Comparison of ENCODE assay signal across 1 cellular context in the genomic region with DNA sequence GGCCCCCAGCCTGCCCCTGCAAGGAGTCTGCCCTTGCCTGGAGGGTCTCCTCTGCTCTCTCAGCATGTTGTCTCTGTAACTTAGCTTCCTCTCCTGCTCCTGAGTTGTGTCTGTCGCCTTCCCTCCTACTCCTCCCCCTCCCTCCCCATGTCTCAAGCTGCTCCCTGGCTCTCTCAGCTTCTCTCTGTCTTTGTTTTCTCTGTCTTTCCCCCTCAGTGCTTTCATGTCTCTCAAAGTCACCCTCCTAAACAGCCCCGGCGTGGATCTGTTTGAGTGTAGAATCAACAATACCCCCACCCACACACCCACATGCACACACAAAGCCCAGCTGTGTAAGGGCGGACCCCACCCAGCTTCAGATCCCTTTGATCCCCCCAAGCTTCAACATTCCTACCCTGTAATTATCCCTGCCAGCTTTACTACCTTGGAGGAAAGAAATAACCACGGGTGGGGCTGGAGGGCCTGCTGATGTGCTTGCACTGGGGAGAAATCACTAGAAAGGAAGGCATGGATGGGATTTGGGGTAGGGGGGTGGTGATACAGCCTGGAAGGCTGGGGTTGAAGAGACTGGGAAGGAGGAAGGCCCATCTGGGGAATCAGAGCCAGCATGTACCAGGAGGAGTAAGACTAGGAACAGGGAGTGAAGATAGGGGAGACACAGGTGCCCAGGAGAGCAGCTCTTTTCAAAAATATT.
A peak's percentile ranks its signal among the peaks of the same experiment; 100 is the strongest.
TF ChIP-seq lines count a peak whose summit lies in the region.

No MANE protein-coding gene starts in this region.

TF ChIP-seq in HEK293, 187 proteins besides CTCF, POLR2A, EP300 and RAD21 (continued from another document):
- TF ChIP-seq ZNF529 (tag by site-specific recombination; IDR thresholded peaks at IDR 0.05; ENCODE audit: insufficient replicate concordance) (no peak), ZNF175 (tag by site-specific recombination; IDR thresholded peaks at IDR 0.05) (no peak), SP7 (tag by site-specific recombination; IDR thresholded peaks at IDR 0.05) (peak; percentile 99), ZNF394 (tag by site-specific recombination; IDR thresholded peaks at IDR 0.05; ENCODE audit: borderline replicate concordance) (peak; percentile 100), ZNF792 (tag by site-specific recombination; IDR thresholded peaks at IDR 0.05) (no peak), GLIS1 (tag by site-specific recombination; IDR thresholded peaks at IDR 0.05) (peak; percentile 91), KLF7 (tag by site-specific recombination; IDR thresholded peaks at IDR 0.05; ENCODE audit: borderline replicate concordance) (0 out of 2 replicates have a peak, but pooled peaks have one; percentile 37), BCL11B (tag by site-specific recombination; IDR thresholded peaks at IDR 0.05; ENCODE audit: low read depth) (0 out of 2 replicates have a peak, but pooled peaks have one; percentile 7), ZIC2 (tag by site-specific recombination; IDR thresholded peaks at IDR 0.05) (peak; percentile 99), ZNF501 (tag by site-specific recombination; IDR thresholded peaks at IDR 0.05) (no peak), ZNF121 (tag by site-specific recombination; IDR thresholded peaks at IDR 0.05) (no peak), BCL11A (tag by site-specific recombination; IDR thresholded peaks at IDR 0.05; ENCODE audit: low read depth) (no peak), ZBTB17 (tag by site-specific recombination; IDR thresholded peaks at IDR 0.05) (peak; percentile 48), ZNF184 (tag by site-specific recombination; IDR thresholded peaks at IDR 0.05) (no peak), PRDM1 (tag by site-specific recombination; IDR thresholded peaks at IDR 0.05) (peak; percentile 89), ZNF768 (tag by site-specific recombination; IDR thresholded peaks at IDR 0.05) (no peak), ZNF600 (tag by site-specific recombination; IDR thresholded peaks at IDR 0.05) (peak; percentile 39; the same call in 1 of the 2 replicates), KLF1 (tag by site-specific recombination; IDR thresholded peaks at IDR 0.05) (peak; percentile 100)
- TF ChIP-seq, protein P1, sequence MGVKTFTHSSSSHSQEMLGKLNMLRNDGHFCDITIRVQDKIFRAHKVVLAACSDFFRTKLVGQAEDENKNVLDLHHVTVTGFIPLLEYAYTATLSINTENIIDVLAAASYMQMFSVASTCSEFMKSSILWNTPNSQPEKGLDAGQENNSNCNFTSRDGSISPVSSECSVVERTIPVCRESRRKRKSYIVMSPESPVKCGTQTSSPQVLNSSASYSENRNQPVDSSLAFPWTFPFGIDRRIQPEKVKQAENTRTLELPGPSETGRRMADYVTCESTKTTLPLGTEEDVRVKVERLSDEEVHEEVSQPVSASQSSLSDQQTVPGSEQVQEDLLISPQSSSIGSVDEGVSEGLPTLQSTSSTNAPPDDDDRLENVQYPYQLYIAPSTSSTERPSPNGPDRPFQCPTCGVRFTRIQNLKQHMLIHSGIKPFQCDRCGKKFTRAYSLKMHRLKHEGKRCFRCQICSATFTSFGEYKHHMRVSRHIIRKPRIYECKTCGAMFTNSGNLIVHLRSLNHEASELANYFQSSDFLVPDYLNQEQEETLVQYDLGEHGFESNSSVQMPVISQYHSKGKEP (tag by site-specific recombination; IDR thresholded peaks at IDR 0.05) = no peak
- TF ChIP-seq, protein P2, sequence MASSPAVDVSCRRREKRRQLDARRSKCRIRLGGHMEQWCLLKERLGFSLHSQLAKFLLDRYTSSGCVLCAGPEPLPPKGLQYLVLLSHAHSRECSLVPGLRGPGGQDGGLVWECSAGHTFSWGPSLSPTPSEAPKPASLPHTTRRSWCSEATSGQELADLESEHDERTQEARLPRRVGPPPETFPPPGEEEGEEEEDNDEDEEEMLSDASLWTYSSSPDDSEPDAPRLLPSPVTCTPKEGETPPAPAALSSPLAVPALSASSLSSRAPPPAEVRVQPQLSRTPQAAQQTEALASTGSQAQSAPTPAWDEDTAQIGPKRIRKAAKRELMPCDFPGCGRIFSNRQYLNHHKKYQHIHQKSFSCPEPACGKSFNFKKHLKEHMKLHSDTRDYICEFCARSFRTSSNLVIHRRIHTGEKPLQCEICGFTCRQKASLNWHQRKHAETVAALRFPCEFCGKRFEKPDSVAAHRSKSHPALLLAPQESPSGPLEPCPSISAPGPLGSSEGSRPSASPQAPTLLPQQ (tag by site-specific recombination; IDR thresholded peaks at IDR 0.05) = peak; percentile 74; the same call in 1 of the 2 replicates
- TF ChIP-seq, protein P3, sequence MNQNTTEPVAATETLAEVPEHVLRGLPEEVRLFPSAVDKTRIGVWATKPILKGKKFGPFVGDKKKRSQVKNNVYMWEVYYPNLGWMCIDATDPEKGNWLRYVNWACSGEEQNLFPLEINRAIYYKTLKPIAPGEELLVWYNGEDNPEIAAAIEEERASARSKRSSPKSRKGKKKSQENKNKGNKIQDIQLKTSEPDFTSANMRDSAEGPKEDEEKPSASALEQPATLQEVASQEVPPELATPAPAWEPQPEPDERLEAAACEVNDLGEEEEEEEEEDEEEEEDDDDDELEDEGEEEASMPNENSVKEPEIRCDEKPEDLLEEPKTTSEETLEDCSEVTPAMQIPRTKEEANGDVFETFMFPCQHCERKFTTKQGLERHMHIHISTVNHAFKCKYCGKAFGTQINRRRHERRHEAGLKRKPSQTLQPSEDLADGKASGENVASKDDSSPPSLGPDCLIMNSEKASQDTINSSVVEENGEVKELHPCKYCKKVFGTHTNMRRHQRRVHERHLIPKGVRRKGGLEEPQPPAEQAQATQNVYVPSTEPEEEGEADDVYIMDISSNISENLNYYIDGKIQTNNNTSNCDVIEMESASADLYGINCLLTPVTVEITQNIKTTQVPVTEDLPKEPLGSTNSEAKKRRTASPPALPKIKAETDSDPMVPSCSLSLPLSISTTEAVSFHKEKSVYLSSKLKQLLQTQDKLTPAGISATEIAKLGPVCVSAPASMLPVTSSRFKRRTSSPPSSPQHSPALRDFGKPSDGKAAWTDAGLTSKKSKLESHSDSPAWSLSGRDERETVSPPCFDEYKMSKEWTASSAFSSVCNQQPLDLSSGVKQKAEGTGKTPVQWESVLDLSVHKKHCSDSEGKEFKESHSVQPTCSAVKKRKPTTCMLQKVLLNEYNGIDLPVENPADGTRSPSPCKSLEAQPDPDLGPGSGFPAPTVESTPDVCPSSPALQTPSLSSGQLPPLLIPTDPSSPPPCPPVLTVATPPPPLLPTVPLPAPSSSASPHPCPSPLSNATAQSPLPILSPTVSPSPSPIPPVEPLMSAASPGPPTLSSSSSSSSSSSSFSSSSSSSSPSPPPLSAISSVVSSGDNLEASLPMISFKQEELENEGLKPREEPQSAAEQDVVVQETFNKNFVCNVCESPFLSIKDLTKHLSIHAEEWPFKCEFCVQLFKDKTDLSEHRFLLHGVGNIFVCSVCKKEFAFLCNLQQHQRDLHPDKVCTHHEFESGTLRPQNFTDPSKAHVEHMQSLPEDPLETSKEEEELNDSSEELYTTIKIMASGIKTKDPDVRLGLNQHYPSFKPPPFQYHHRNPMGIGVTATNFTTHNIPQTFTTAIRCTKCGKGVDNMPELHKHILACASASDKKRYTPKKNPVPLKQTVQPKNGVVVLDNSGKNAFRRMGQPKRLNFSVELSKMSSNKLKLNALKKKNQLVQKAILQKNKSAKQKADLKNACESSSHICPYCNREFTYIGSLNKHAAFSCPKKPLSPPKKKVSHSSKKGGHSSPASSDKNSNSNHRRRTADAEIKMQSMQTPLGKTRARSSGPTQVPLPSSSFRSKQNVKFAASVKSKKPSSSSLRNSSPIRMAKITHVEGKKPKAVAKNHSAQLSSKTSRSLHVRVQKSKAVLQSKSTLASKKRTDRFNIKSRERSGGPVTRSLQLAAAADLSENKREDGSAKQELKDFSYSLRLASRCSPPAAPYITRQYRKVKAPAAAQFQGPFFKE (tag by site-specific recombination; IDR thresholded peaks at IDR 0.05; ENCODE audit: borderline replicate concordance) = no peak
